1 cellular context compared by ENCODE assay signal in genomic region chr20:31788578-31788977, GRCh38.
TF ChIP-seq lines count a peak whose summit lies in the region.

No MANE protein-coding gene starts in this region.

TF ChIP-seq in GM23338, 12 proteins besides CTCF, POLR2A, EP300 and RAD21 (continued from another document):
- TF ChIP-seq ZNF462 (CRISPR knock-in tag; IDR thresholded peaks at IDR 0.05) (no peak), ZNF331 (CRISPR knock-in tag; IDR thresholded peaks at IDR 0.05; ENCODE audit: low read depth) (no peak), NANOG (IDR thresholded peaks at IDR 0.05; ENCODE audit: borderline replicate concordance) (no peak), JUNB (IDR thresholded peaks at IDR 0.05; ENCODE audit: unreplicated experiment) (no peak)
